Comparison of ENCODE assay signal across 20 cellular contexts in genomic region chr11:30100514-30100913, GRCh38.
DNase-seq lines count a peak whose midpoint lies in the region; TF ChIP-seq lines count a peak whose summit lies in the region.
"Had no signal": no experiment of that assay in that cellular context is flagged by ENCODE, and none has a peak within 500 bp of the region (broad histone marks: within the 10 kb centered on the region; RNA-seq: fewer than 3 reads in every experiment).

No MANE protein-coding gene starts in this region.

- H3K9ac ChIP-seq in MM.1S (ENCODE audit: low read length), result peak overlapping the region; percentile 34; the same call in 1 of the 2 replicates
- H3K9ac ChIP-seq: BLaER1 treated with 17β-estradiol and CSF1 and Interleukin-3, amounts not matched to agents 10 nM and 100 nM had no signal

- H3K4me1 ChIP-seq in MM.1S (ENCODE audit: low read length), result peaks cover 38% of the 10 kb centered on the region
- H3K4me1 ChIP-seq: A549; BE2C; BLaER1 treated with 17β-estradiol and CSF1 and Interleukin-3, amounts not matched to agents 10 nM and 100 nM had no signal

- no peaks in the 10 kb centered on the region for H3K27me3 ChIP-seq in MM.1S (replicated peaks; ENCODE audit: insufficient read depth, low read length)
- H3K27me3 ChIP-seq: BE2C; BLaER1 treated with 17β-estradiol and CSF1 and Interleukin-3, amounts not matched to agents 10 nM and 100 nM had no signal

- no peaks in the 10 kb centered on the region for H3K36me3 ChIP-seq in MM.1S (replicated peaks; ENCODE audit: insufficient read depth, low read length)
- H3K36me3 ChIP-seq: BE2C; BLaER1 treated with 17β-estradiol and CSF1 and Interleukin-3, amounts not matched to agents 10 nM and 100 nM had no signal

- peak overlapping the region; percentile 89 for H3K27ac ChIP-seq in MM.1S (ENCODE audit: low read length)
- H3K27ac ChIP-seq: A549; BLaER1 treated with 17β-estradiol and CSF1 and Interleukin-3, amounts not matched to agents 10 nM and 100 nM had no signal

- no peaks in the 10 kb centered on the region for H3K79me2 ChIP-seq in MM.1S (ENCODE audit: low read length)

- H3K9me3 ChIP-seq in MM.1S (replicated peaks; ENCODE audit: insufficient read depth, low read length), result no peaks in the 10 kb centered on the region
- H3K9me3 ChIP-seq: A549, BE2C had no signal

- no peaks in the 10 kb centered on the region for H3K9me2 ChIP-seq in MM.1S (replicated peaks; ENCODE audit: insufficient read depth, low read length)

- H2AFZ ChIP-seq in MM.1S (ENCODE audit: low read length), result peak overlapping the region; percentile 46

- peak overlapping the region; percentile 59 for H3K4me2 ChIP-seq in MM.1S (ENCODE audit: low read depth, low read length)
- H3K4me2 ChIP-seq: A549; BLaER1 treated with 17β-estradiol and CSF1 and Interleukin-3, amounts not matched to agents 10 nM and 100 nM had no signal

- H4K20me1 ChIP-seq in MM.1S (ENCODE audit: insufficient read depth, low read length), result no peaks in the 10 kb centered on the region
- H4K20me1 ChIP-seq: BLaER1 treated with 17β-estradiol and CSF1 and Interleukin-3, amounts not matched to agents 10 nM and 100 nM had no signal

- no peak overlapping the region for H3K4me3 ChIP-seq in MM.1S (ENCODE audit: low read length)
- no peak overlapping the region for H3K4me3 ChIP-seq in epithelial cell of esophagus (ENCODE audit: low read length)
- H3K4me3 ChIP-seq: A549; BLaER1 treated with 17β-estradiol and CSF1 and Interleukin-3, amounts not matched to agents 10 nM and 100 nM had no signal

- TF ChIP-seq CTCF in MM.1S (IDR thresholded peaks at IDR 0.05; ENCODE audit: low read length), result peak; percentile 58
- TF ChIP-seq CTCF in epithelial cell of esophagus (IDR thresholded peaks at IDR 0.05; ENCODE audit: insufficient read depth, low read depth, low read length, missing control alignments), result no peak

- no peak for DNase-seq in MM.1S
- DNase-seq in epithelial cell of esophagus (ENCODE audit: low read depth), result peak; percentile 13
- DNase-seq in mucosa of gallbladder (ENCODE audit: low spot score), result peak; percentile 14
- DNase-seq in T-helper 1 cell, result no peak
- DNase-seq in OCI-M1 (lab: John Stamatoyannopoulos, UW), result no peak
- DNase-seq in DMS153 (lab: John Stamatoyannopoulos, UW), result no peak
- DNase-seq in hypothalamus (lab: John Stamatoyannopoulos, UW), result no peak
- DNase-seq: 8988T; ACHN; AML-193; BE2C; CD4-positive, alpha-beta T cell; CD8-positive, alpha-beta memory T cell; DMS 273 treated with DMSO at 0.1 percent for 48 hours; DND-41; GOT3; H7; HCEC 1CT had no signal

- peaks cover 26% of the 10 kb centered on the region; the same call in 1 of the 2 replicates for H3F3A ChIP-seq in MM.1S (ENCODE audit: insufficient read depth, low read length)

Comparison
In these comparisons a context has a peak if more than half of its experiments do, and no peak if none do; other contexts are left out.
1. DNase-seq: peak in epithelial cell of esophagus (single experiment) and mucosa of gallbladder (single experiment); none in MM.1S (single experiment), T-helper 1 cell (0 of 5), OCI-M1 (single experiment), DMS153 (single experiment) and hypothalamus (0 of 51).